ENCODE assay signal across 17 cellular contexts in genomic region chr7:55144955-55145342, GRCh38.
DNase-seq lines count a peak whose midpoint lies in the region; ATAC-seq, FAIRE-seq and TF ChIP-seq lines count a peak whose summit lies in the region.
"Had no signal": no experiment of that assay in that cellular context is flagged by ENCODE, and none has a peak within 500 bp of the region (broad histone marks: within the 10 kb centered on the region; RNA-seq: fewer than 3 reads in every experiment).

No MANE protein-coding gene starts in this region.

- WGBS in pancreas, 2 donors = 57 to 69% methylated on average over 6 of the region's 6 CpGs

- intact Hi-C loops in pancreas (cut with DNase I) = loop anchor here in 1 of 3 donors (10.0 kb wide), 1 partner anchor 130 kb away; the partner anchor contains the start of gene EGFR

- no peak for FAIRE-seq in pancreas (lab: Jason Lieb, UNC)
- FAIRE-seq: A549 had no signal

- no peak for TF ChIP-seq CTCF in RWPE1 (conservative IDR thresholded peaks at IDR 0.05; ENCODE audit: low read depth)
- TF ChIP-seq CTCF in kidney epithelial cell (IDR thresholded peaks at IDR 0.05; ENCODE audit: insufficient read depth, low read length, poor library complexity, severe bottlenecking) = no peak
- no peak for TF ChIP-seq CTCF in pancreas (IDR thresholded peaks at IDR 0.05)

- H3K9me3 ChIP-seq in pancreas = no peaks in the 10 kb centered on the region
- H3K9me3 ChIP-seq: A549, Peyer's patch had no signal

- peak; percentile 58 to 70 (median 66) for ATAC-seq in pancreas

- no peaks in the 10 kb centered on the region for H3K4me1 ChIP-seq in pancreas
- H3K4me1 ChIP-seq: Peyer's patch had no signal

- H3K27ac ChIP-seq in RWPE1 (peak overlapping the region; percentile 53), pancreas (no peak overlapping the region)
- H3K27ac ChIP-seq: C4-2B, KMS-11, Peyer's patch had no signal

- DNase-seq in ELF-1 (ENCODE audit: low read depth, low spot score) (peak; percentile 55), RWPE1 (ENCODE audit: low spot score) (no peak), kidney epithelial cell (ENCODE audit: low read depth) (peak; percentile 53), pancreas (no peak), DMS 273 treated with DMSO at 0.1 percent for 48 hours (lab: John Stamatoyannopoulos, UW) (no peak), CD1c-positive myeloid dendritic cell (ENCODE audit: extremely low spot score) (no peak), SK-N-DZ (ENCODE audit: low spot score) (no peak)
- DNase-seq: COR-L47, NCI-H1092, NCI-H146, NCI-H2081, NCI-H510A, Peyer's patch, SHP77 treated with DMSO at 0.1 percent for 48 hours had no signal

- H3K27me3 ChIP-seq in kidney epithelial cell (ENCODE audit: control insufficient read depth, insufficient read depth, low read length) (no peaks in the 10 kb centered on the region), pancreas (no peaks in the 10 kb centered on the region)
- H3K27me3 ChIP-seq: Peyer's patch had no signal

- POLR2A ChIA-PET in RWPE1 (lab: Yijun Ruan, JAX; ENCODE audit: low non-redundant PET) = no interaction called here

- H3K36me3 ChIP-seq in kidney epithelial cell (ENCODE audit: control insufficient read depth, insufficient read depth, low read length) = peaks cover 3% of the 10 kb centered on the region
- H3K36me3 ChIP-seq in pancreas = peaks cover 0 to 44% (median 6%) of the 10 kb centered on the region in 3 donors

- CTCF ChIA-PET in RWPE1 (lab: Yijun Ruan, JAX) = interaction anchor here (0.5 to 0.8 kb wide), 2 partner anchors 11 to 37 kb away, joined by 3 read pairs; no protein-coding TSS in a partner anchor

- H3K4me3 ChIP-seq in kidney epithelial cell (ENCODE audit: low read depth, low read length) (no peak overlapping the region), pancreas (no peak overlapping the region)
- H3K4me3 ChIP-seq: A549, Peyer's patch had no signal

Comparison
In these comparisons a context has a peak if more than half of its experiments do, and no peak if none do; other contexts are left out.
1. DNase-seq: peak in ELF-1 (single experiment) and kidney epithelial cell (single experiment); none in RWPE1 (single experiment), pancreas (0 of 6), DMS 273 treated with DMSO at 0.1 percent for 48 hours (single experiment), CD1c-positive myeloid dendritic cell (single experiment) and SK-N-DZ (single experiment).